In genomic region chr2:168587302-168587701, GRCh38 we compare ENCODE assay signal across 18 cellular contexts.
DNase-seq lines count a peak whose midpoint lies in the region; ATAC-seq lines count a peak whose summit lies in the region.
"Had no signal": no experiment of that assay in that cellular context is flagged by ENCODE, and none has a peak within 500 bp of the region (broad histone marks: within the 10 kb centered on the region; RNA-seq: fewer than 3 reads in every experiment).

No MANE protein-coding gene starts in this region.

- H3K4me1 Mint-ChIP-seq in activated T-helper 17 cell treated with anti-CD3 and anti-CD28 coated beads, Interleukin-2, amount 50 U/mL, for 72 hours, result peaks cover 11% of the 10 kb centered on the region

- no peaks in the 10 kb centered on the region for H3K9me3 Mint-ChIP-seq in activated T-helper 17 cell treated with anti-CD3 and anti-CD28 coated beads, Interleukin-2, amount 50 U/mL, for 72 hours
- H3K9me3 Mint-ChIP-seq: HFFc6 had no signal

- ATAC-seq in left ventricle myocardium superior (peak; percentile 53), GM21423 (IDR thresholded peaks at IDR 0.05; ENCODE audit: unreplicated experiment) (no peak), GM21786 (IDR thresholded peaks at IDR 0.05; ENCODE audit: unreplicated experiment) (no peak)
- ATAC-seq in activated T-helper 17 cell treated with anti-CD3 and anti-CD28 coated beads, Interleukin-2, amount 50 U/mL, for 72 hours (replicated peaks), result no peak
- ATAC-seq: HepG2 had no signal

- peak; percentile 17 for DNase-seq in DMS79 treated with DMSO at 0.1 percent for 48 hours (lab: John Stamatoyannopoulos, UW)
- DNase-seq in NCI-H446 (lab: John Stamatoyannopoulos, UW), result peak; percentile 20 to 54
- no peak for DNase-seq in left ventricle myocardium superior
- DNase-seq in putamen (ENCODE audit: low spot score), result peak; percentile 15
- DNase-seq: ACHN; H7; HFFc6; KBM-7; MV-4-11; NCI-H1694 treated with DMSO at 0.1 percent for 48 hours; NCI-H2107; NK-92 treated with Interleukin-12 subunit alpha and Interleukin-12 subunit beta, amount 100 ng/mL, for 24 hours; Peyer's patch; SHP77 had no signal

- H3K27ac Mint-ChIP-seq in activated T-helper 17 cell treated with anti-CD3 and anti-CD28 coated beads, Interleukin-2, amount 50 U/mL, for 72 hours, result no peak overlapping the region
- H3K27ac Mint-ChIP-seq: HFFc6 had no signal

- H3K27me3 Mint-ChIP-seq in activated T-helper 17 cell treated with anti-CD3 and anti-CD28 coated beads, Interleukin-2, amount 50 U/mL, for 72 hours, result no peaks in the 10 kb centered on the region

- H3K4me3 Mint-ChIP-seq in activated T-helper 17 cell treated with anti-CD3 and anti-CD28 coated beads, Interleukin-2, amount 50 U/mL, for 72 hours, result no peak overlapping the region
- H3K4me3 Mint-ChIP-seq: HFFc6 had no signal

- intact Hi-C loops in left ventricle myocardium superior (cut with micrococcal nuclease), result no loop called here

- no peaks in the 10 kb centered on the region for H3K36me3 Mint-ChIP-seq in activated T-helper 17 cell treated with anti-CD3 and anti-CD28 coated beads, Interleukin-2, amount 50 U/mL, for 72 hours (ENCODE audit: low read depth)
